ENCODE assay signal across 12 cellular contexts in the genomic region with DNA sequence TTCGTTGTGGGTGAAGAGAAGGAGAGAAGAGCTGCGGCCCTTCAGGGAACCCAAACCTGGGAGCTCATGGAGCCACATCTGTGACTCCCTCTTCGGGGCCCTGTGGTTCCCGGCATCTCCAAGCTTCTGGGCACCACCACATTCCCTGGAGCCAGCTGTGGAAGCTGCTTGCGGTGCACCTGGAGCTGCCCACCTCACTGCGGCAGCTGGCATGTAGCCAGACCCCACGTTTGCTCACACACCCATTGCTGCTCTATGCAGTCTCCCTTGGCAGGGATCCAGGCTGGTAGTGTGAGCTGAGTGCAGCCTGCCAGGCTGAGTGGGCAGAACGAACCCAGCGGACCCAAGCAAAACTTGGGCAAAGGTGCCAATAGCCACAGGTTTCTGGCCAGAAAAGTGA. TPM values are rescaled to one million over a fixed set of nuclear protein-coding genes. Genes with fewer than 3 reads are reported as not detected.
A peak's percentile ranks its signal among the peaks of the same experiment; 100 is the strongest.
DNase-seq lines count a peak whose midpoint lies in the region; ATAC-seq and TF ChIP-seq lines count a peak whose summit lies in the region.
"Had no signal": no experiment of that assay in that cellular context is flagged by ENCODE, and none has a peak within 500 bp of the region (broad histone marks: within the 10 kb centered on the region; RNA-seq: fewer than 3 reads in every experiment).

No MANE protein-coding gene starts in this region.

- H2AFZ ChIP-seq in hepatocyte: no peak overlapping the region

- no peak overlapping the region for H3K4me3 Mint-ChIP-seq in activated naive CD8-positive, alpha-beta T cell treated with anti-CD3 and anti-CD28 coated beads, Interleukin-2, amount 50 U/mL, for 24 hours
- H3K4me3 Mint-ChIP-seq: CD14-positive monocyte had no signal

- H3K4me2 ChIP-seq in hepatocyte: no peak overlapping the region

- H3K27ac ChIP-seq in RWPE2 (ENCODE audit: poor library complexity, severe bottlenecking): peak overlapping the region; percentile 84
- no peak overlapping the region for H3K27ac ChIP-seq in hepatocyte
- H3K27ac ChIP-seq: ascending aorta had no signal

- intact Hi-C loops in left colon (cut with DNase I, micrococcal nuclease): no loop called here

- peak; percentile 21 for DNase-seq in DMS79 (lab: John Stamatoyannopoulos, UW)
- peak; percentile 55 for DNase-seq in NCI-H1105 treated with DMSO at 0.1 percent for 48 hours (lab: John Stamatoyannopoulos, UW)
- peak; percentile 95 for DNase-seq in RWPE2 (ENCODE audit: low spot score)
- peak; percentile 73 to 84 for DNase-seq in left colon
- no peak for DNase-seq in activated naive CD8-positive, alpha-beta T cell treated with anti-CD3 and anti-CD28 coated beads, Interleukin-2, amount 50 U/mL, for 24 hours
- DNase-seq in NCI-H187 (lab: John Stamatoyannopoulos, UW): no peak
- no peak for DNase-seq in hepatocyte (ENCODE audit: low spot score)

- ATAC-seq in RWPE2 (ENCODE audit: low read depth): peak; percentile 62
- ATAC-seq in left colon: peak; percentile 56
- ATAC-seq in activated naive CD8-positive, alpha-beta T cell treated with anti-CD3 and anti-CD28 coated beads, Interleukin-2, amount 50 U/mL, for 24 hours: no peak
- no peak for ATAC-seq in HG02938 (IDR thresholded peaks at IDR 0.05; ENCODE audit: unreplicated experiment)

- H4K20me1 ChIP-seq in hepatocyte (ENCODE audit: insufficient read depth, poor library complexity, severe bottlenecking): no peaks in the 10 kb centered on the region

- H3K36me3 Mint-ChIP-seq in activated naive CD8-positive, alpha-beta T cell treated with anti-CD3 and anti-CD28 coated beads, Interleukin-2, amount 50 U/mL, for 24 hours (ENCODE audit: low read depth): no peaks in the 10 kb centered on the region
- H3K36me3 Mint-ChIP-seq: CD14-positive monocyte had no signal

- no peaks in the 10 kb centered on the region for H3K9me3 Mint-ChIP-seq in activated naive CD8-positive, alpha-beta T cell treated with anti-CD3 and anti-CD28 coated beads, Interleukin-2, amount 50 U/mL, for 24 hours

- H3K27me3 Mint-ChIP-seq in activated naive CD8-positive, alpha-beta T cell treated with anti-CD3 and anti-CD28 coated beads, Interleukin-2, amount 50 U/mL, for 24 hours: no peaks in the 10 kb centered on the region

- H3K27ac Mint-ChIP-seq in activated naive CD8-positive, alpha-beta T cell treated with anti-CD3 and anti-CD28 coated beads, Interleukin-2, amount 50 U/mL, for 24 hours: no peak overlapping the region

- TF ChIP-seq CTCF in RWPE2 (IDR thresholded peaks at IDR 0.05; ENCODE audit: poor library complexity, severe bottlenecking) (no peak), hepatocyte (IDR thresholded peaks at IDR 0.05; ENCODE audit: poor library complexity) (no peak)

- WGBS in hepatocyte (ENCODE audit: low lambda C conversion rate, missing lambda C conversion rate): 86% methylated on average over 9 of the region's 9 CpGs

- H3K4me1 ChIP-seq in RWPE2 (ENCODE audit: insufficient read depth, poor library complexity, severe bottlenecking) (peaks cover 31% of the 10 kb centered on the region), hepatocyte (ENCODE audit: insufficient read depth) (no peaks in the 10 kb centered on the region)
- H3K4me1 ChIP-seq: ascending aorta had no signal

- H3K9me3 ChIP-seq in RWPE2 (ENCODE audit: severe bottlenecking): no peaks in the 10 kb centered on the region
- H3K9me3 ChIP-seq in hepatocyte (ENCODE audit: low read depth): no peaks in the 10 kb centered on the region
- H3K9me3 ChIP-seq: ascending aorta had no signal

- no peaks in the 10 kb centered on the region for H3K27me3 ChIP-seq in RWPE2 (ENCODE audit: insufficient read depth, poor library complexity, severe bottlenecking)
- no peaks in the 10 kb centered on the region for H3K27me3 ChIP-seq in hepatocyte
- H3K27me3 ChIP-seq: ascending aorta had no signal

- H3K36me3 ChIP-seq in RWPE2 (ENCODE audit: low read depth) (no peaks in the 10 kb centered on the region), hepatocyte (replicated peaks; ENCODE audit: insufficient read depth, low read depth) (no peaks in the 10 kb centered on the region)
- H3K36me3 ChIP-seq: ascending aorta had no signal

- peaks cover 16% of the 10 kb centered on the region for H3K4me1 Mint-ChIP-seq in activated naive CD8-positive, alpha-beta T cell treated with anti-CD3 and anti-CD28 coated beads, Interleukin-2, amount 50 U/mL, for 24 hours

- H3K9me2 ChIP-seq in hepatocyte (replicated peaks; ENCODE audit: insufficient read depth): no peaks in the 10 kb centered on the region

- H3K79me2 ChIP-seq in hepatocyte: no peaks in the 10 kb centered on the region

- H3K4me3 ChIP-seq in RWPE2 (ENCODE audit: severe bottlenecking): no peak overlapping the region
- H3K4me3 ChIP-seq in hepatocyte: no peak overlapping the region
- H3K4me3 ChIP-seq: ascending aorta had no signal

RNA-seq across cellular contexts. Expression of gene PLA2G4E, which starts 16.8 kb away (rescaled TPM):
- not detected for total RNA-seq in left colon
- total RNA-seq in hepatocyte: 0.07 and 0.20 TPM in 2 replicates
- polyA plus RNA-seq in hepatocyte: 0.54 TPM in 1 of 2 replicates, not detected in the other
- total RNA-seq: ascending aorta, NCI-H460 had no signal
- polyA plus RNA-seq: CD14-positive monocyte, neural cell had no signal

RNA-seq across cellular contexts. Expression of gene PLA2G4D, which starts 56.7 kb away (rescaled TPM):
- total RNA-seq in left colon (under 1 TPM; 0.18 to 0.31 TPM), hepatocyte (0.04 and 0.17 TPM in 2 replicates)
- polyA plus RNA-seq in hepatocyte: 0.21 TPM in 1 of 2 replicates, not detected in the other
- total RNA-seq: ascending aorta, NCI-H460 had no signal
- polyA plus RNA-seq: CD14-positive monocyte, neural cell had no signal

Comparison
In these comparisons a context has a peak if more than half of its experiments do, and no peak if none do; other contexts are left out.
1. DNase-seq: peak in DMS79 (single experiment), NCI-H1105 treated with DMSO at 0.1 percent for 48 hours (single experiment), RWPE2 (single experiment) and left colon (2 of 2); none in activated naive CD8-positive, alpha-beta T cell treated with anti-CD3 and anti-CD28 coated beads, Interleukin-2, amount 50 U/mL, for 24 hours (single experiment), NCI-H187 (0 of 2) and hepatocyte (single experiment).
2. ATAC-seq: peak in RWPE2 (single experiment) and left colon (single experiment); none in activated naive CD8-positive, alpha-beta T cell treated with anti-CD3 and anti-CD28 coated beads, Interleukin-2, amount 50 U/mL, for 24 hours (single experiment) and HG02938 (single experiment).